12 cellular contexts compared by ENCODE assay signal in the genomic region with DNA sequence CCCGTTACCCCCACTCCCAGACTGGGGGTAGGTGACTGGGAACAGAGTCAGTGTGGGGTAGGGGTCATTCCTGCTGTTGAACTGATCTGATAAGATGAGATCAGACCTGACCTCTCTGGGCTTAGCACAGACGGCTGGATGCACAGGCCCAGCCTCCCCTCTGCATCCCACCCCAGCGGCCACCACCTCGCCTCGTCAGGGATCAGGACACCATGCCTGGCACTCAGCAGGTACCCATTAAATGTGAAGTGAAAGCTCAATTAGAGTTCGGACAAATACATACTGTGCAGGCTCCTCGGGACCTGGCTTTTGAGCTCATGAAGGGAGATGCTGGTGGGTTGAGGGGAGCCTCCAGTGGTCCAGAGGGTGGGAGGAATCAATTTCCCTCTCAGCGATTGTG. TPM values are rescaled to one million over a fixed set of nuclear protein-coding genes. Genes with fewer than 3 reads are reported as not detected.
A peak's percentile ranks its signal among the peaks of the same experiment; 100 is the strongest.
DNase-seq lines count a peak whose midpoint lies in the region; ATAC-seq and TF ChIP-seq lines count a peak whose summit lies in the region.
"Had no signal": no experiment of that assay in that cellular context is flagged by ENCODE, and none has a peak within 500 bp of the region (broad histone marks: within the 10 kb centered on the region; RNA-seq: fewer than 3 reads in every experiment).

No MANE protein-coding gene starts in this region.

- no peak overlapping the region; the same call in 1 of the 2 replicates for H4K5ac ChIP-seq in IMR-90 (ENCODE audit: low read depth, low read length)

- no peaks in the 10 kb centered on the region for H4K20me1 ChIP-seq in IMR-90 (ENCODE audit: insufficient read depth, low read length)
- H4K20me1 ChIP-seq: BLaER1 had no signal

- WGBS in IMR-90 (ENCODE audit: extremely low coverage in 2 of 2, insufficient read length in 1 of 2), 2 experiments: no CpG with 5 or more reads among the region's 8 CpGs

- no peak overlapping the region for H3K4me2 ChIP-seq in IMR-90 (ENCODE audit: low read depth, low read length)
- H3K4me2 ChIP-seq: BLaER1 had no signal

- TF ChIP-seq POLR2A in IMR-90 (IDR thresholded peaks at IDR 0.05; ENCODE audit: low read depth, low read length): no peak

- H3K4me1 ChIP-seq in IMR-90 (ENCODE audit: control insufficient read depth, insufficient read depth, low read length) (peaks cover 4% of the 10 kb centered on the region; the same call in 1 of the 2 replicates), mucosa of rectum (ENCODE audit: control insufficient read depth in 2 of 2, insufficient read depth in 2 of 2, low read length in 2 of 2) (peaks cover 49 to 55% of the 10 kb centered on the region in 2 donors)
- H3K4me1 ChIP-seq: BLaER1 had no signal

- dilution Hi-C loops in IMR-90 (cut with HindIII; ENCODE audit: low sequenced_read_pairs, unreplicated experiment): no loop called here

- H3K4me3 Mint-ChIP-seq in chondrocyte (ENCODE audit: unreplicated experiment): no peak overlapping the region
- peak overlapping the region; percentile 53 for H3K4me3 Mint-ChIP-seq in stimulated activated effector memory CD8-positive, alpha-beta T cell treated with anti-CD3 and anti-CD28 coated beads, Interleukin-12 subunit alpha, Interleukin-12 subunit beta, amount 100 ng/mL, for 72 hours
- H3K4me3 Mint-ChIP-seq: naive thymus-derived CD8-positive, alpha-beta T cell had no signal

- no peak for TF ChIP-seq RAD21 in IMR-90 (IDR thresholded peaks at IDR 0.05; ENCODE audit: low read length)

- no peak overlapping the region for H3K14ac ChIP-seq in IMR-90 (replicated peaks; ENCODE audit: low read depth, low read length)

- H2BK5ac ChIP-seq in IMR-90 (ENCODE audit: low read depth, low read length, poor library complexity, severe bottlenecking): no peak overlapping the region

- H2AFZ ChIP-seq in IMR-90 (replicated peaks; ENCODE audit: low read length, poor library complexity): peak overlapping the region; percentile 13

- ATAC-seq in IMR-90 (ENCODE audit: low read depth) (no peak), HG03460 (IDR thresholded peaks at IDR 0.05; ENCODE audit: unreplicated experiment) (no peak), HG02571 (IDR thresholded peaks at IDR 0.05; ENCODE audit: unreplicated experiment) (no peak)
- ATAC-seq in stimulated activated effector memory CD8-positive, alpha-beta T cell treated with anti-CD3 and anti-CD28 coated beads, Interleukin-12 subunit alpha, Interleukin-12 subunit beta, amount 100 ng/mL, for 72 hours: no peak
- ATAC-seq: naive thymus-derived CD8-positive, alpha-beta T cell had no signal

- H3K27me3 ChIP-seq in IMR-90 (ENCODE audit: control insufficient read depth, insufficient read depth, low read length) (no peaks in the 10 kb centered on the region), mucosa of rectum (ENCODE audit: control insufficient read depth in 2 of 2, insufficient read depth in 2 of 2, low read length in 2 of 2) (no peaks in the 10 kb centered on the region)
- H3K27me3 ChIP-seq: BLaER1 had no signal

- H3K23ac ChIP-seq in IMR-90 (ENCODE audit: low read depth, low read length): no peak overlapping the region

- no peaks in the 10 kb centered on the region for H3K9me3 ChIP-seq in IMR-90 (ENCODE audit: control insufficient read depth, insufficient read depth, low read length)
- no peaks in the 10 kb centered on the region for H3K9me3 ChIP-seq in mucosa of rectum (ENCODE audit: control insufficient read depth in 2 of 2, low read length in 2 of 2)
- H3K9me3 ChIP-seq: BLaER1 had no signal

- H3K4me3 ChIP-seq in IMR-90 (ENCODE audit: insufficient read depth, low read depth, low read length): no peak overlapping the region
- H3K4me3 ChIP-seq in mucosa of rectum (ENCODE audit: low read length in 2 of 2): peak overlapping the region in 1 of 2 donors; percentile 41
- H3K4me3 ChIP-seq: BLaER1 had no signal

- H3K27ac ChIP-seq in IMR-90 (ENCODE audit: insufficient read depth, low read length) (no peak overlapping the region), mucosa of rectum (ENCODE audit: low read depth in 2 of 2, low read length in 2 of 2) (peak overlapping the region; percentile 75 to 88)
- H3K27ac ChIP-seq: BLaER1 had no signal

- BruUV-seq in IMR-90 (replicated peaks; lab: Mats Ljungman, UMichigan): no TSS peak

- H3K18ac ChIP-seq in IMR-90 (ENCODE audit: low read depth, low read length): no peak overlapping the region

- H3K4ac ChIP-seq in IMR-90 (ENCODE audit: low read depth, low read length): no peak overlapping the region

- no peak overlapping the region for H2AK9ac ChIP-seq in IMR-90 (replicated peaks; ENCODE audit: low read depth, low read length, poor library complexity)

- peak overlapping the region; percentile 38 for H3K27ac Mint-ChIP-seq in chondrocyte (ENCODE audit: unreplicated experiment)
- H3K27ac Mint-ChIP-seq in stimulated activated effector memory CD8-positive, alpha-beta T cell treated with anti-CD3 and anti-CD28 coated beads, Interleukin-12 subunit alpha, Interleukin-12 subunit beta, amount 100 ng/mL, for 72 hours: peak overlapping the region; percentile 82

- H2BK15ac ChIP-seq in IMR-90 (ENCODE audit: low read depth, low read length): no peak overlapping the region

- no peak overlapping the region for H3K56ac ChIP-seq in IMR-90 (ENCODE audit: extremely low read depth, insufficient read depth, low read length)

- H2BK120ac ChIP-seq in IMR-90 (ENCODE audit: low read depth, low read length): no peak overlapping the region

- CTCF ChIA-PET in IMR-90 (lab: Yijun Ruan, JAX): interaction anchor here (1.2 kb wide), 1 partner anchor 8 kb away, joined by 3 read pairs; no protein-coding TSS in a partner anchor

- no peak for DNase-seq in IMR-90
- peak; percentile 49 for DNase-seq in chondrocyte (ENCODE audit: low spot score)
- DNase-seq in stimulated activated effector memory CD8-positive, alpha-beta T cell treated with anti-CD3 and anti-CD28 coated beads, Interleukin-12 subunit alpha, Interleukin-12 subunit beta, amount 100 ng/mL, for 72 hours (ENCODE audit: low spot score in 2 of 2): no peak
- DNase-seq in HT-29 (ENCODE audit: low spot score): no peak
- DNase-seq in iPS-NIHi11 (ENCODE audit: low spot score): no peak
- DNase-seq: activated CD4-positive, alpha-beta T cell treated with anti-CD3 and anti-CD28 coated beads, Interleukin-2, amount 50 U/mL, for 4 hours; activated naive CD4-positive, alpha-beta T cell treated with anti-CD3 and anti-CD28 coated beads, Interleukin-2, amount 50 U/mL, for 16 hours had no signal

- no peak overlapping the region for H2AK5ac ChIP-seq in IMR-90 (ENCODE audit: low read depth, low read length)

- no peaks in the 10 kb centered on the region for H3K27me3 Mint-ChIP-seq in chondrocyte (ENCODE audit: low read depth)

- H3K9me1 ChIP-seq in IMR-90 (ENCODE audit: insufficient read depth, low read length): no peaks in the 10 kb centered on the region

- H3K9ac ChIP-seq in IMR-90 (ENCODE audit: low read depth, low read length) (no peak overlapping the region; the same call in 1 of the 2 replicates), mucosa of rectum (ENCODE audit: low read depth in 1 of 2, low read length in 2 of 2) (peak overlapping the region; percentile 41 to 51)
- H3K9ac ChIP-seq: BLaER1 had no signal

- in situ Hi-C loops in IMR-90 (cut with MboI; ENCODE audit: low sequenced_read_pairs): no loop called here

- H4K91ac ChIP-seq in IMR-90 (ENCODE audit: insufficient read depth, low read depth, low read length): no peak overlapping the region

- H3K4me1 Mint-ChIP-seq in chondrocyte (ENCODE audit: low read depth): peaks cover 15% of the 10 kb centered on the region
- H3K4me1 Mint-ChIP-seq in stimulated activated effector memory CD8-positive, alpha-beta T cell treated with anti-CD3 and anti-CD28 coated beads, Interleukin-12 subunit alpha, Interleukin-12 subunit beta, amount 100 ng/mL, for 72 hours: peaks cover 68% of the 10 kb centered on the region

- POLR2A ChIA-PET in IMR-90 (lab: Charles Lee; ENCODE audit: unreplicated experiment): no interaction called here

- H3K9me3 Mint-ChIP-seq in chondrocyte (ENCODE audit: low read depth): no peaks in the 10 kb centered on the region
- H3K9me3 Mint-ChIP-seq in stimulated activated effector memory CD8-positive, alpha-beta T cell treated with anti-CD3 and anti-CD28 coated beads, Interleukin-12 subunit alpha, Interleukin-12 subunit beta, amount 100 ng/mL, for 72 hours: no peaks in the 10 kb centered on the region
- H3K9me3 Mint-ChIP-seq: naive thymus-derived CD8-positive, alpha-beta T cell had no signal

- TF ChIP-seq CTCF in IMR-90 (conservative IDR thresholded peaks at IDR 0.05; ENCODE audit: low read depth, low read length) (no peak), chondrocyte (IDR thresholded peaks at IDR 0.05) (no peak)

- no peaks in the 10 kb centered on the region for H3K36me3 ChIP-seq in IMR-90 (ENCODE audit: control insufficient read depth, insufficient read depth, low read length)
- no peaks in the 10 kb centered on the region for H3K36me3 ChIP-seq in mucosa of rectum (ENCODE audit: control insufficient read depth in 2 of 2, insufficient read depth in 2 of 2, low read length in 2 of 2)
- H3K36me3 ChIP-seq: BLaER1 had no signal

- no peaks in the 10 kb centered on the region for H3K36me3 Mint-ChIP-seq in chondrocyte (ENCODE audit: low read depth)
- no peaks in the 10 kb centered on the region for H3K36me3 Mint-ChIP-seq in stimulated activated effector memory CD8-positive, alpha-beta T cell treated with anti-CD3 and anti-CD28 coated beads, Interleukin-12 subunit alpha, Interleukin-12 subunit beta, amount 100 ng/mL, for 72 hours
- H3K36me3 Mint-ChIP-seq: naive thymus-derived CD8-positive, alpha-beta T cell had no signal

- H3K79me1 ChIP-seq in IMR-90 (ENCODE audit: low read depth in 1 of 2, low read length in 2 of 2): peaks cover 0 to 5% of the 10 kb centered on the region in 2 experiments; a peak in 1 of 4 replicates

- no peak overlapping the region for H4K8ac ChIP-seq in IMR-90 (ENCODE audit: low read depth in 2 of 2, low read length in 2 of 2)

- no peak overlapping the region for H2BK20ac ChIP-seq in IMR-90 (ENCODE audit: low read depth, low read length)

- intact Hi-C loops in IMR-90 (cut with micrococcal nuclease): no loop called here

TF ChIP-seq in IMR-90, 13 proteins besides CTCF, POLR2A, EP300 and RAD21 (continues in another document):
- TF ChIP-seq MAZ (IDR thresholded peaks at IDR 0.05; ENCODE audit: borderline replicate concordance, low read depth, low read length) (no peak), RFX5 (IDR thresholded peaks at IDR 0.05; ENCODE audit: low read depth, low read length) (no peak), SMC3 (IDR thresholded peaks at IDR 0.05; ENCODE audit: low read depth, low read length) (no peak)

RNA-seq across cellular contexts. Expression of a gene that starts 15.7 kb away (rescaled TPM):
- total RNA-seq in IMR-90 (2012; rRNA removed): 0.54 and 0.56 TPM in 2 replicates
- 3.5 TPM in 2 replicates for polyA plus RNA-seq in IMR-90 (2012; rRNA removed)
- polyA plus RNA-seq in IMR-90 (2012; cell fraction: cytosol; rRNA removed): 3.2 and 3.5 TPM in 2 replicates
- polyA plus RNA-seq in IMR-90 (2012; cell fraction: nucleus; rRNA removed; ENCODE audit: low replicate concordance): 9.6 and 15.9 TPM in 2 replicates
- total RNA-seq in chondrocyte: 3.6 to 9.1 TPM (median 7.6 TPM) in 3 replicates
- total RNA-seq in HT-29 (2014; rRNA removed; shearing (Covaris generic)): 28.7 and 32.8 TPM in 2 replicates
